ENCODE assay signal across 8 cellular contexts in genomic region chr20:3786126-3786484, GRCh38. TPM values are rescaled to one million over a fixed set of nuclear protein-coding genes. Genes with fewer than 3 reads are reported as not detected.
DNase-seq lines count a peak whose midpoint lies in the region; ATAC-seq and TF ChIP-seq lines count a peak whose summit lies in the region.

No MANE protein-coding gene starts in this region.

- intact Hi-C loops in CD14-positive monocyte (cut with micrococcal nuclease) = loop anchor here (2.0 to 10.0 kb wide), 2 partner anchors 35 to 59 kb away; partner anchors contain the start of genes AP5S1 (in 2 of the 2) and MAVS (in 1 of the 2)
- intact Hi-C loops in right lobe of liver (cut with DNase I) = loop anchor here (5.0 kb wide), 1 partner anchor 36 kb away; the partner anchor contains the start of gene AP5S1 (in 2 of the 2)

- H3K36me3 Mint-ChIP-seq in CD14-positive monocyte (peaks cover 7 to 14% of the 10 kb centered on the region in 2 donors), chondrocyte (ENCODE audit: low read depth) (no peaks in the 10 kb centered on the region)

- H3K27ac ChIP-seq in right lobe of liver (peak overlapping the region; percentile 26 to 73 (median 49)), subcutaneous abdominal adipose tissue (ENCODE audit: low read depth, low read length) (no peak overlapping the region)

- WGBS in right lobe of liver (ENCODE audit: insufficient coverage, low coverage, low lambda C conversion rate, missing lambda C conversion rate) = no CpG with 5 or more reads among the region's 35 CpGs

- H3K4me1 Mint-ChIP-seq in CD14-positive monocyte (peaks cover 38% of the 10 kb centered on the region), chondrocyte (ENCODE audit: low read depth) (peaks cover 42% of the 10 kb centered on the region)

- H3K27me3 ChIP-seq in right lobe of liver = no peaks in the 10 kb centered on the region
- H3K27me3 ChIP-seq in subcutaneous abdominal adipose tissue (ENCODE audit: control insufficient read depth in 5 of 5, insufficient read depth in 4 of 5, low read length in 5 of 5) = no peaks in the 10 kb centered on the region

- H3K4me3 ChIP-seq in right lobe of liver (peak overlapping the region; percentile 42 to 70 (median 58)), subcutaneous abdominal adipose tissue (ENCODE audit: low read depth in 1 of 5, low read length in 5 of 5) (peak overlapping the region; percentile 29 to 91 (median 85))

- H3K4me3 Mint-ChIP-seq in CD14-positive monocyte = peak overlapping the region; percentile 87 to 94
- H3K4me3 Mint-ChIP-seq in chondrocyte (ENCODE audit: unreplicated experiment) = peak overlapping the region; percentile 83

- H3K36me3 ChIP-seq in right lobe of liver (no peaks in the 10 kb centered on the region), subcutaneous abdominal adipose tissue (ENCODE audit: control insufficient read depth in 5 of 5, insufficient read depth in 5 of 5, low read length in 5 of 5) (peaks cover 0 to 12% (median 6%) of the 10 kb centered on the region in 5 donors)

- H3K4me1 ChIP-seq in right lobe of liver (peaks cover 0 to 19% (median 9%) of the 10 kb centered on the region in 4 donors), subcutaneous abdominal adipose tissue (ENCODE audit: control insufficient read depth in 5 of 5, insufficient read depth in 5 of 5, low read length in 5 of 5) (peaks cover 4 to 41% (median 37%) of the 10 kb centered on the region in 5 donors)

- no peak for TF ChIP-seq POLR2A in right lobe of liver (IDR thresholded peaks at IDR 0.05)

- DNase-seq in CD14-positive monocyte (ENCODE audit: low spot score) (no peak), SW480 (ENCODE audit: low spot score) (peak; percentile 67), chondrocyte (ENCODE audit: low spot score) (no peak), right lobe of liver (peak; percentile 51 to 70 (median 59)), NCI-H2107 treated with DMSO at 0.1 percent for 48 hours (lab: John Stamatoyannopoulos, UW; ENCODE audit: unreplicated experiment) (no peak)

- H3K9me3 Mint-ChIP-seq in CD14-positive monocyte = no peaks in the 10 kb centered on the region
- H3K9me3 Mint-ChIP-seq in chondrocyte (ENCODE audit: low read depth) = no peaks in the 10 kb centered on the region

- peak overlapping the region; percentile 68 to 91 (median 86) for H3K27ac Mint-ChIP-seq in CD14-positive monocyte
- peak overlapping the region; percentile 86 for H3K27ac Mint-ChIP-seq in chondrocyte (ENCODE audit: unreplicated experiment)

- H3K27me3 Mint-ChIP-seq in CD14-positive monocyte (ENCODE audit: low read depth in 3 of 3) (peaks cover 0 to 4% (median 2%) of the 10 kb centered on the region in 3 donors), chondrocyte (ENCODE audit: low read depth) (no peaks in the 10 kb centered on the region)

- no peaks in the 10 kb centered on the region for H3K9me3 ChIP-seq in right lobe of liver
- no peaks in the 10 kb centered on the region for H3K9me3 ChIP-seq in subcutaneous abdominal adipose tissue (ENCODE audit: control insufficient read depth in 5 of 5, low read length in 5 of 5)

- TF ChIP-seq CTCF in CD14-positive monocyte (IDR thresholded peaks at IDR 0.05) (no peak), chondrocyte (IDR thresholded peaks at IDR 0.05) (no peak), right lobe of liver (IDR thresholded peaks at IDR 0.05) (no peak)

- ATAC-seq in GM19035 (IDR thresholded peaks at IDR 0.05; ENCODE audit: unreplicated experiment) (peak; percentile 21), HG03521 (IDR thresholded peaks at IDR 0.05; ENCODE audit: unreplicated experiment) (peak; percentile 17), right lobe of liver (peak in 3 of 4 donors; percentile 1 to 13 (median 1))

- peak overlapping the region in 4 of 5 donors; percentile 20 to 81 (median 62) for H3K9ac ChIP-seq in subcutaneous abdominal adipose tissue (ENCODE audit: low read length in 5 of 5)

RNA-seq across cellular contexts. Expression of gene CENPB, which starts 0.4 kb away (rescaled TPM):
- 1 to 10 TPM; 1.1 to 1.4 TPM for polyA plus RNA-seq in CD14-positive monocyte
- total RNA-seq in chondrocyte (91.1 to 94.9 TPM (median 92.1 TPM) in 3 replicates), right lobe of liver (10 to 100 TPM; 27.8 to 43.1 (median 31.6) TPM)

RNA-seq across cellular contexts. Expression of gene SPEF1, which starts 4.9 kb away (rescaled TPM):
- polyA plus RNA-seq in CD14-positive monocyte = not detected
- total RNA-seq in chondrocyte = 0.12 to 0.60 TPM in 2 of 3 replicates, not detected in the other
- total RNA-seq in right lobe of liver = not detected

RNA-seq across cellular contexts. Expression of gene CDC25B, which starts 10.0 kb away (rescaled TPM):
- polyA plus RNA-seq in CD14-positive monocyte = 1 to 10 TPM; 3.6 to 4.0 TPM
- 48.7 to 60.1 TPM (median 57.8 TPM) in 3 replicates for total RNA-seq in chondrocyte
- total RNA-seq in right lobe of liver = 10 to 100 TPM; 10.9 to 28.7 (median 16.5) TPM

RNA-seq across cellular contexts. Expression of gene ADISSP, which starts 18.6 kb away (rescaled TPM):
- 10 to 100 TPM; 59.6 to 68.5 TPM for polyA plus RNA-seq in CD14-positive monocyte
- total RNA-seq in chondrocyte (23.5 to 30.4 TPM (median 26.7 TPM) in 3 replicates), right lobe of liver (10 to 100 TPM in 3 of 6 experiments, 1 to 10 TPM in 3; 9.6 to 11.7 (median 9.9) TPM)

RNA-seq across cellular contexts. Expression of gene AP5S1, which starts 34.2 kb away (rescaled TPM):
- polyA plus RNA-seq in CD14-positive monocyte = 10 to 100 TPM in 1 of 2 donors, 1 to 10 TPM in 1; 8.6 to 10.8 TPM
- total RNA-seq in chondrocyte (17.9 to 24.5 TPM (median 20.1 TPM) in 3 replicates), right lobe of liver (10 to 100 TPM in 3 of 6 experiments, 1 to 10 TPM in 3; 7.7 to 16.1 (median 9.5) TPM)

Comparison
In these comparisons a context has a peak if more than half of its experiments do, and no peak if none do; other contexts are left out.
1. DNase-seq: peak in SW480 (single experiment) and right lobe of liver (3 of 3); none in CD14-positive monocyte (single experiment), chondrocyte (single experiment) and NCI-H2107 treated with DMSO at 0.1 percent for 48 hours (single experiment).
2. Peak in every context shown above with its lines, with median percentiles within 50 percentile points of each other: ATAC-seq.